In the genomic region with DNA sequence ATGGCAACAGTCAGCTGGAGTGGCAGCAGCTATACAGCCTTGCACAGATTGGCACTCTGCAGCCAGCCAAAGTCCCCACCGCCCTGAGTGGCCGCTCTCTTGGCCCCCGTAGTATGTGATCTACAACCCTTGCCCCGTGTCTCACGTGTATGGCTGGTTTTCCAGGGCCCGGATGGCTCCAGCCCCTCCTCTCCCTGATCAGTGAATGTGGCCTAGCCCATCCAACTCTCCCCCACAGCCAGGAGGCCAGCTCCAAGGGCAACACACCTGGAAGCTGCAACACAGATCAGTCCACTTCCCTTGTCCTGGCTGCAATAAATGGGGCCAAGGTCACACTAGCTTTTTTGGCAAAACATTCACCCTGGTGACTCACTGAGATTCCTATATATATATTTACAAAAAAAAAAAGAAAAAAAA, we compare ENCODE assay signal across 7 cellular contexts.
DNase-seq lines count a peak whose midpoint lies in the region; ATAC-seq and TF ChIP-seq lines count a peak whose summit lies in the region.
"Not testable (repeated sequence)": the region's sequence is repeated elsewhere in the genome, so short reads cannot be mapped to it uniquely, and the experiment has no call there.

No MANE protein-coding gene starts in this region.

- not testable (repeated sequence) for H3K9me3 ChIP-seq in GM23248 (ENCODE audit: low read depth); MG63; adrenal gland (replicated peaks in 1 of 3); right lobe of liver

- H3K4me3 Mint-ChIP-seq in progenitor cell of endocrine pancreas (ENCODE audit: low read depth) = not testable (repeated sequence)

- H3K9me2 ChIP-seq in GM23248 (ENCODE audit: insufficient read depth) = not testable (repeated sequence)

- H3K27ac ChIP-seq in GM23248, adrenal gland, right lobe of liver: not testable (repeated sequence)

- not testable (repeated sequence) for TF ChIP-seq POLR2A in adrenal gland (IDR thresholded peaks at IDR 0.05); right lobe of liver (IDR thresholded peaks at IDR 0.05)

- 41 to 64% methylated on average over 6 of the region's 6 CpGs for WGBS in GM23248 (ENCODE audit: low coverage in 1 of 2, low lambda C conversion rate in 2 of 2, missing lambda C conversion rate in 2 of 2), 2 experiments
- WGBS in adrenal gland, 4 donors = 42 to 56% (median 48%) methylated on average over 6 of the region's 6 CpGs; no CpG with 5 or more reads in 1 of the 4 donors
- no CpG with 5 or more reads among the region's 6 CpGs for WGBS in right lobe of liver (ENCODE audit: insufficient coverage, low coverage, low lambda C conversion rate, missing lambda C conversion rate)

- H3K4me3 ChIP-seq in GM23248, MG63, adrenal gland, right lobe of liver: not testable (repeated sequence)

- H3K27me3 ChIP-seq in GM23248 (replicated peaks; ENCODE audit: insufficient read depth); MG63; adrenal gland; right lobe of liver: not testable (repeated sequence)

- intact Hi-C loops in adrenal gland (cut with DNase I); Right ventricle myocardium superior (cut with DNase I); right lobe of liver (cut with DNase I): not testable (repeated sequence)

- not testable (repeated sequence) for H3F3A ChIP-seq in GM23248 (ENCODE audit: insufficient read depth)

- in situ Hi-C loops in GM23248 (cut with MboI) = not testable (repeated sequence)

- not testable (repeated sequence) for H3K36me3 Mint-ChIP-seq in progenitor cell of endocrine pancreas (ENCODE audit: insufficient read depth)

- not testable (repeated sequence) for H3K9me3 Mint-ChIP-seq in progenitor cell of endocrine pancreas (ENCODE audit: low read depth)

- not testable (repeated sequence) for H3K9ac ChIP-seq in GM23248

- H3K36me3 ChIP-seq in GM23248 (ENCODE audit: low read depth); MG63; adrenal gland (replicated peaks in 1 of 2); right lobe of liver: not testable (repeated sequence)

- not testable (repeated sequence) for H4K20me1 ChIP-seq in GM23248 (ENCODE audit: insufficient read depth)

- H3K4me1 Mint-ChIP-seq in progenitor cell of endocrine pancreas (ENCODE audit: low read depth) = not testable (repeated sequence)

- not testable (repeated sequence) for ATAC-seq in Right ventricle myocardium superior (ENCODE audit: poor library complexity); right lobe of liver

- not testable (repeated sequence) for H3K4me2 ChIP-seq in GM23248 (ENCODE audit: unreplicated experiment)

- TF ChIP-seq CTCF in adrenal gland (IDR thresholded peaks at IDR 0.05); right lobe of liver (IDR thresholded peaks at IDR 0.05); progenitor cell of endocrine pancreas (IDR thresholded peaks at IDR 0.05; ENCODE audit: unreplicated experiment): not testable (repeated sequence)

- H2AFZ ChIP-seq in GM23248 = not testable (repeated sequence)

- H3K79me2 ChIP-seq in GM23248 (ENCODE audit: insufficient read depth) = not testable (repeated sequence)

- peak; percentile 29 for DNase-seq in GM23248
- peak; percentile 37 for DNase-seq in MG63
- peak in 4 of 7 donors; percentile 21 to 55 (median 40) for DNase-seq in adrenal gland
- DNase-seq in dermis blood vessel endothelial cell = peak; percentile 39
- peak; percentile 56 for DNase-seq in Right ventricle myocardium superior
- DNase-seq in right lobe of liver = peak; percentile 46 to 90 (median 89)
- DNase-seq in progenitor cell of endocrine pancreas (ENCODE audit: low spot score, unreplicated experiment) = not testable (repeated sequence)

- not testable (repeated sequence) for H3K27me3 Mint-ChIP-seq in progenitor cell of endocrine pancreas

- H3K27ac Mint-ChIP-seq in progenitor cell of endocrine pancreas = peak overlapping the region; percentile 76

- H3K4me1 ChIP-seq in GM23248 (ENCODE audit: insufficient read depth); adrenal gland (replicated peaks in 1 of 2); right lobe of liver: not testable (repeated sequence)
